ENCODE assay signal across 1 cellular context in the genomic region with DNA sequence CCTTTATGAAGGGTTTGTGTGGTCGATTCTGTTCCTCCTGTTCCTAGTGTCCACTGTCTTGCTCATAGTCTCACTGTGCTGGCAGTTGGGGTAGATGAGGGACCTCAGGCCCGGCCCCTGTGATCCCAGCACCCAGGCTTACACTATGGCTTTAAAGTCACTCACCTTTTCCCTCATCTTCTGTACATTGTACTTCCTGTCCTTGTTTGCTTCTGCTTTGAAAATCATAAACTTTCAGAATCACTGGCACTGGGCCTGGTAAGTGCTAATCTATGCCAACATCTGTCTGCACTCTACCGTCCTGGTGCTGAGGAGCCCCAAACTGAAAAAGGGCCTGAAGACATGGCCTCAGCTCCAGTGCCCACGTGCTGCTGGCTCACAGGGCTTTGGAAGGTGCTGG.
TF ChIP-seq lines count a peak whose summit lies in the region.

No MANE protein-coding gene starts in this region.

TF ChIP-seq in GM23338, 12 proteins besides CTCF, POLR2A, EP300 and RAD21 (continued from another document):
- TF ChIP-seq, protein P1, sequence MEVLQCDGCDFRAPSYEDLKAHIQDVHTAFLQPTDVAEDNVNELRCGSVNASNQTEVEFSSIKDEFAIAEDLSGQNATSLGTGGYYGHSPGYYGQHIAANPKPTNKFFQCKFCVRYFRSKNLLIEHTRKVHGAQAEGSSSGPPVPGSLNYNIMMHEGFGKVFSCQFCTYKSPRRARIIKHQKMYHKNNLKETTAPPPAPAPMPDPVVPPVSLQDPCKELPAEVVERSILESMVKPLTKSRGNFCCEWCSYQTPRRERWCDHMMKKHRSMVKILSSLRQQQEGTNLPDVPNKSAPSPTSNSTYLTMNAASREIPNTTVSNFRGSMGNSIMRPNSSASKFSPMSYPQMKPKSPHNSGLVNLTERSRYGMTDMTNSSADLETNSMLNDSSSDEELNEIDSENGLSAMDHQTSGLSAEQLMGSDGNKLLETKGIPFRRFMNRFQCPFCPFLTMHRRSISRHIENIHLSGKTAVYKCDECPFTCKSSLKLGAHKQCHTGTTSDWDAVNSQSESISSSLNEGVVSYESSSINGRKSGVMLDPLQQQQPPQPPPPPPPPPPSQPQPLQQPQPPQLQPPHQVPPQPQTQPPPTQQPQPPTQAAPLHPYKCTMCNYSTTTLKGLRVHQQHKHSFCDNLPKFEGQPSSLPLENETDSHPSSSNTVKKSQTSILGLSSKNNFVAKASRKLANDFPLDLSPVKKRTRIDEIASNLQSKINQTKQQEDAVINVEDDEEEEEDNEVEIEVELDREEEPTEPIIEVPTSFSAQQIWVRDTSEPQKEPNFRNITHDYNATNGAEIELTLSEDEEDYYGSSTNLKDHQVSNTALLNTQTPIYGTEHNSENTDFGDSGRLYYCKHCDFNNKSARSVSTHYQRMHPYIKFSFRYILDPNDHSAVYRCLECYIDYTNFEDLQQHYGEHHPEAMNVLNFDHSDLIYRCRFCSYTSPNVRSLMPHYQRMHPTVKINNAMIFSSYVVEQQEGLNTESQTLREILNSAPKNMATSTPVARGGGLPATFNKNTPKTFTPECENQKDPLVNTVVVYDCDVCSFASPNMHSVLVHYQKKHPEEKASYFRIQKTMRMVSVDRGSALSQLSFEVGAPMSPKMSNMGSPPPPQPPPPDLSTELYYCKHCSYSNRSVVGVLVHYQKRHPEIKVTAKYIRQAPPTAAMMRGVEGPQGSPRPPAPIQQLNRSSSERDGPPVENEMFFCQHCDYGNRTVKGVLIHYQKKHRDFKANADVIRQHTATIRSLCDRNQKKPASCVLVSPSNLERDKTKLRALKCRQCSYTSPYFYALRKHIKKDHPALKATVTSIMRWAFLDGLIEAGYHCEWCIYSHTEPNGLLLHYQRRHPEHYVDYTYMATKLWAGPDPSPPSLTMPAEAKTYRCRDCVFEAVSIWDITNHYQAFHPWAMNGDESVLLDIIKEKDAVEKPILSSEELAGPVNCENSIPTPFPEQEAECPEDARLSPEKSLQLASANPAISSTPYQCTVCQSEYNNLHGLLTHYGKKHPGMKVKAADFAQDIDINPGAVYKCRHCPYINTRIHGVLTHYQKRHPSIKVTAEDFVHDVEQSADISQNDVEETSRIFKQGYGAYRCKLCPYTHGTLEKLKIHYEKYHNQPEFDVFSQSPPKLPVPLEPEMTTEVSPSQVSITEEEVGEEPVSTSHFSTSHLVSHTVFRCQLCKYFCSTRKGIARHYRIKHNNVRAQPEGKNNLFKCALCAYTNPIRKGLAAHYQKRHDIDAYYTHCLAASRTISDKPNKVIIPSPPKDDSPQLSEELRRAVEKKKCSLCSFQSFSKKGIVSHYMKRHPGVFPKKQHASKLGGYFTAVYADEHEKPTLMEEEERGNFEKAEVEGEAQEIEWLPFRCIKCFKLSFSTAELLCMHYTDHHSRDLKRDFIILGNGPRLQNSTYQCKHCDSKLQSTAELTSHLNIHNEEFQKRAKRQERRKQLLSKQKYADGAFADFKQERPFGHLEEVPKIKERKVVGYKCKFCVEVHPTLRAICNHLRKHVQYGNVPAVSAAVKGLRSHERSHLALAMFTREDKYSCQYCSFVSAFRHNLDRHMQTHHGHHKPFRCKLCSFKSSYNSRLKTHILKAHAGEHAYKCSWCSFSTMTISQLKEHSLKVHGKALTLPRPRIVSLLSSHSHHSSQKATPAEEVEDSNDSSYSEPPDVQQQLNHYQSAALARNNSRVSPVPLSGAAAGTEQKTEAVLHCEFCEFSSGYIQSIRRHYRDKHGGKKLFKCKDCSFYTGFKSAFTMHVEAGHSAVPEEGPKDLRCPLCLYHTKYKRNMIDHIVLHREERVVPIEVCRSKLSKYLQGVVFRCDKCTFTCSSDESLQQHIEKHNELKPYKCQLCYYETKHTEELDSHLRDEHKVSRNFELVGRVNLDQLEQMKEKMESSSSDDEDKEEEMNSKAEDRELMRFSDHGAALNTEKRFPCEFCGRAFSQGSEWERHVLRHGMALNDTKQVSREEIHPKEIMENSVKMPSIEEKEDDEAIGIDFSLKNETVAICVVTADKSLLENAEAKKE (CRISPR knock-in tag; IDR thresholded peaks at IDR 0.05) = no peak
- TF ChIP-seq NANOG (IDR thresholded peaks at IDR 0.05; ENCODE audit: borderline replicate concordance) (no peak), ZNF114 (CRISPR knock-in tag; IDR thresholded peaks at IDR 0.05) (no peak), CREB1 (CRISPR knock-in tag; IDR thresholded peaks at IDR 0.05; ENCODE audit: low read depth) (no peak), ZNF331 (CRISPR knock-in tag; IDR thresholded peaks at IDR 0.05; ENCODE audit: low read depth) (no peak), JUNB (IDR thresholded peaks at IDR 0.05; ENCODE audit: unreplicated experiment) (no peak), EZH2phosphoT487 (IDR thresholded peaks at IDR 0.05; ENCODE audit: unreplicated experiment) (no peak), POLR2AphosphoS5 (IDR thresholded peaks at IDR 0.05; ENCODE audit: low read depth) (no peak), STAT1 (IDR thresholded peaks at IDR 0.05; ENCODE audit: unreplicated experiment) (no peak)
TF ChIP-seq in GM23338: peak in this region for 0.
